ENCODE assay signal across 8 cellular contexts in the genomic region with DNA sequence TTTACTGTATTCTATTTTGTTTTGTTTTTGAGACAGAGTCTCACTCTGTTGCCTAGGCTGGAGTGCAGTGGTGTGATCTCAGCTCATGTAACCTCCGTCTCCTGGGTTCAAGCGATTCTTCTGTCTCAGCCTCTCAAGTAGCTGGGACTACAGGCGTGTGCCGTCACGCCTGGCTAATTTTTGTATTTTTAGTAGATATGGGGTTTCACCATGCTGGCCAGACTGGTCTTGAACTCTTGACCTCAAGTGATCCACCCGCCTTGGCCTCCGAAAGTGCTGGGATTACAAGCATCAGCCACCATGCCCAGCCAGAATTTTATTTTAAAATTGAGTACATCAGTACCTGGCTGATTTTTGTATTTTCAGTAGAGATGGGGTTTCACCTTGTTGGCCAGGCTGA. TPM values are rescaled to one million over a fixed set of nuclear protein-coding genes. Genes with fewer than 3 reads are reported as not detected.
A peak's percentile ranks its signal among the peaks of the same experiment; 100 is the strongest.
DNase-seq lines count a peak whose midpoint lies in the region; ATAC-seq, FAIRE-seq and TF ChIP-seq lines count a peak whose summit lies in the region.
"Not testable (repeated sequence)": the region's sequence is repeated elsewhere in the genome, so short reads cannot be mapped to it uniquely, and the experiment has no call there.

No MANE protein-coding gene starts in this region.

- H3K4me2 ChIP-seq in GM12878 (ENCODE audit: control insufficient read depth, insufficient read depth) = 0 out of 2 replicates have a peak overlapping the region, but pooled peaks have one; percentile 48

- H3K9me3 ChIP-seq in HEK293 (ENCODE audit: control insufficient read depth, insufficient read depth, low read depth, low read length); GM12878 (replicated peaks; ENCODE audit: control insufficient read depth, insufficient read depth, low read length): not testable (repeated sequence)

- H3K4me1 Mint-ChIP-seq in neural crest cell = peaks cover 13% of the 10 kb centered on the region

- POLR2A ChIA-PET in HEK293 (lab: Yijun Ruan, JAX); GM12878 (lab: Charles Lee): not testable (repeated sequence)

- not testable (repeated sequence) for H3K4me1 ChIP-seq in HEK293 (ENCODE audit: control insufficient read depth, insufficient read depth, low read length); GM12878 (ENCODE audit: control insufficient read depth, insufficient read depth, low read length)

- not testable (repeated sequence) for TF ChIP-seq CTCF in GM12865 (IDR thresholded peaks at IDR 0.05; ENCODE audit: insufficient read depth, low read depth, low read length, missing control alignments); HEK293 (tag by site-specific recombination; IDR thresholded peaks at IDR 0.05); GM12878 (IDR thresholded peaks at IDR 0.05 in 2 of 3, conservative IDR thresholded peaks at IDR 0.05 in 1 of 3; ENCODE audit: control insufficient read depth in 2 of 3, extremely low read depth in 1 of 3, insufficient read depth in 1 of 3, low read depth in 3 of 3, low read length in 3 of 3); neural crest cell (conservative IDR thresholded peaks at IDR 0.05)

- not testable (repeated sequence) for H4K20me1 ChIP-seq in GM12878 (ENCODE audit: control insufficient read depth, insufficient read depth)

- RAD21 ChIA-PET in GM12878 (lab: Charles Lee; ENCODE audit: unreplicated experiment) = not testable (repeated sequence)

- not testable (repeated sequence) for H3K27me3 Mint-ChIP-seq in neural crest cell (ENCODE audit: low read depth)

- SMC1A ChIA-PET in GM12878 (lab: Charles Lee; ENCODE audit: uncharacterized antibody, unreplicated experiment) = not testable (repeated sequence)

- not testable (repeated sequence) for TF ChIP-seq RAD21 in GM12878 (IDR thresholded peaks at IDR 0.05; ENCODE audit: insufficient read depth, low read depth, low read length)

- ATAC-seq in HG03378 (IDR thresholded peaks at IDR 0.05; ENCODE audit: unreplicated experiment) (peak; percentile 47), GM12878 (peak; percentile 71)
- not testable (repeated sequence) for ATAC-seq in left lobe of liver

- peak; percentile 39 for FAIRE-seq in GM18507 (lab: Jason Lieb, UNC)
- FAIRE-seq in GM12878 (lab: Jason Lieb, UNC) = not testable (repeated sequence)

- BruUV-seq in GM12878 (replicated peaks; lab: Mats Ljungman, UMichigan) = not testable (repeated sequence)

- WGBS in GM12878 (ENCODE audit: insufficient coverage, insufficient replicate concordance, low lambda C conversion rate, missing lambda C conversion rate) = 2% methylated on average over 7 of the region's 7 CpGs

- not testable (repeated sequence) for H3K27ac ChIP-seq in HEK293 (ENCODE audit: extremely low read depth, low read depth, low read length)
- H3K27ac ChIP-seq in GM12878 (ENCODE audit: control insufficient read depth, insufficient read depth) = 0 out of 2 replicates have a peak overlapping the region, but pooled peaks have one; percentile 0

- not testable (repeated sequence) for H3K4me3 ChIP-seq in GM12865 (ENCODE audit: low read depth, low read length); HEK293 (ENCODE audit: low read depth, low read length)
- peak overlapping the region; percentile 30; the same call in 1 of the 2 replicates for H3K4me3 ChIP-seq in GM12878

- H3K36me3 ChIP-seq in HEK293 (ENCODE audit: control insufficient read depth in 2 of 2, insufficient read depth in 1 of 2, low read length in 2 of 2); GM12878 (ENCODE audit: control insufficient read depth in 2 of 2, insufficient read depth in 2 of 2, low read length in 1 of 2): not testable (repeated sequence)

- intact Hi-C loops in GM12878 (cut with micrococcal nuclease; ENCODE audit: unreplicated experiment) = not testable (repeated sequence)

- H3K79me2 ChIP-seq in GM12878 (ENCODE audit: control insufficient read depth, insufficient read depth, low read length) = peaks cover 49% of the 10 kb centered on the region

- H3K27ac Mint-ChIP-seq in neural crest cell (ENCODE audit: unreplicated experiment) = peak overlapping the region; percentile 19

- CTCF ChIA-PET in HEK293 (lab: Yijun Ruan, JAX); GM12878 (lab: Yijun Ruan, JAX): not testable (repeated sequence)

- H3K27me3 ChIP-seq in GM12878 (replicated peaks in 1 of 2; ENCODE audit: control insufficient read depth in 2 of 2, insufficient read depth in 2 of 2, low read length in 1 of 2) = not testable (repeated sequence)

- H3K36me3 Mint-ChIP-seq in neural crest cell (ENCODE audit: low read depth) = not testable (repeated sequence)

- H3K9ac ChIP-seq in GM12878 (ENCODE audit: control insufficient read depth, insufficient read depth, low read length) = not testable (repeated sequence)

- H3K4me3 Mint-ChIP-seq in neural crest cell = not testable (repeated sequence)

- H3K9me3 Mint-ChIP-seq in neural crest cell = not testable (repeated sequence)

- not testable (repeated sequence) for H2AFZ ChIP-seq in GM12878 (ENCODE audit: control insufficient read depth, low read depth, low read length)

- in situ Hi-C loops in GM12878 (cut with MboI) = not testable (repeated sequence)

- not testable (repeated sequence) for TF ChIP-seq POLR2A in GM12878 (IDR thresholded peaks at IDR 0.05; ENCODE audit: low read depth, low read length)

- not testable (repeated sequence) for TF ChIP-seq EP300 in GM12878 (IDR thresholded peaks at IDR 0.05; ENCODE audit: borderline replicate concordance in 1 of 2, control insufficient read depth in 1 of 2, low read depth in 2 of 2, low read length in 2 of 2)

- peak; percentile 28 for DNase-seq in GM12865 (ENCODE audit: low read depth)
- DNase-seq in GM18507 (ENCODE audit: extremely low spot score, insufficient read length, low read depth); GM12878 (ENCODE audit: low read depth, low spot score); neural crest cell (ENCODE audit: low read depth, low spot score): not testable (repeated sequence)
- DNase-seq in activated CD8-positive, alpha-beta memory T cell treated with anti-CD3 and anti-CD28 coated beads for 24 hours = peak; percentile 13
- peak; percentile 11 for DNase-seq in left lobe of liver (ENCODE audit: low spot score)

TF ChIP-seq in HEK293, 187 proteins besides CTCF, POLR2A, EP300 and RAD21:
- TF ChIP-seq ZNF121 (tag by site-specific recombination; IDR thresholded peaks at IDR 0.05) = peak; percentile 30; the same call in 1 of the 2 replicates
TF ChIP-seq in HEK293: peak in this region for 1; not testable (repeated sequence) for 186.

TF ChIP-seq in GM12878, 131 proteins besides CTCF, POLR2A, EP300 and RAD21:
- TF ChIP-seq MEF2B (IDR thresholded peaks at IDR 0.05; ENCODE audit: partially characterized antibody, poor library complexity, severe bottlenecking) (peak; percentile 19), PAX5 (IDR thresholded peaks at IDR 0.05; ENCODE audit: borderline replicate concordance, low read depth, low read length) (peak; percentile 83; the same call in 1 of the 2 replicates), PAX8 (IDR thresholded peaks at IDR 0.05) (peak; percentile 85; the same call in 1 of the 2 replicates), BHLHE40 (IDR thresholded peaks at IDR 0.05; ENCODE audit: borderline replicate concordance in 1 of 2, low read depth in 2 of 2, low read length in 1 of 2) (peak in 1 of 2 experiments; percentile 65; a peak in 1 of 4 replicates), RUNX3 (IDR thresholded peaks at IDR 0.05; ENCODE audit: low read length) (0 out of 2 replicates have a peak, but pooled peaks have one; percentile 17), MEF2A (IDR thresholded peaks at IDR 0.05; ENCODE audit: insufficient read depth, low read depth, low read length) (0 out of 2 replicates have a peak, but pooled peaks have one; percentile 6), NR2F1 (conservative IDR thresholded peaks at IDR 0.05) (peak; percentile 84)
- TF ChIP-seq, protein P1, sequence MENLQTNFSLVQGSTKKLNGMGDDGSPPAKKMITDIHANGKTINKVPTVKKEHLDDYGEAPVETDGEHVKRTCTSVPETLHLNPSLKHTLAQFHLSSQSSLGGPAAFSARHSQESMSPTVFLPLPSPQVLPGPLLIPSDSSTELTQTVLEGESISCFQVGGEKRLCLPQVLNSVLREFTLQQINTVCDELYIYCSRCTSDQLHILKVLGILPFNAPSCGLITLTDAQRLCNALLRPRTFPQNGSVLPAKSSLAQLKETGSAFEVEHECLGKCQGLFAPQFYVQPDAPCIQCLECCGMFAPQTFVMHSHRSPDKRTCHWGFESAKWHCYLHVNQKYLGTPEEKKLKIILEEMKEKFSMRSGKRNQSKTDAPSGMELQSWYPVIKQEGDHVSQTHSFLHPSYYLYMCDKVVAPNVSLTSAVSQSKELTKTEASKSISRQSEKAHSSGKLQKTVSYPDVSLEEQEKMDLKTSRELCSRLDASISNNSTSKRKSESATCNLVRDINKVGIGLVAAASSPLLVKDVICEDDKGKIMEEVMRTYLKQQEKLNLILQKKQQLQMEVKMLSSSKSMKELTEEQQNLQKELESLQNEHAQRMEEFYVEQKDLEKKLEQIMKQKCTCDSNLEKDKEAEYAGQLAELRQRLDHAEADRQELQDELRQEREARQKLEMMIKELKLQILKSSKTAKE (IDR thresholded peaks at IDR 0.05; ENCODE audit: low read depth, poor library complexity, severe bottlenecking) = peak; percentile 86

RNA-seq across cellular contexts. Expression of a gene that starts 15.4 kb away (rescaled TPM):
- total RNA-seq in GM12878 (2013; cell fraction: nucleolus; rRNA removed) = 93.3 and 107 TPM in 2 replicates
- total RNA-seq in GM12878 (2014; rRNA removed) (31.6 and 33.6 TPM in 2 replicates), GM12878 (2014; rRNA removed; fragmentation: Illumina TruSeq; extraction: Trizol) (46.2 and 49.7 TPM in 2 replicates), GM12878 (2021) (39.2 and 43.8 TPM in 2 replicates), left lobe of liver (11.4 TPM), neural crest cell (52.8 and 60.6 TPM in 2 replicates)
- 11.0 TPM for polyA plus RNA-seq in GM12878 (2011; ENCODE audit: low read depth)
- polyA plus RNA-seq in GM12878 (2011; rRNA removed) (51.2 and 56.9 TPM in 2 replicates), GM12878 (2014; fragmentation: Illumina TruSeq; extraction: Trizol) (36.1 and 44.9 TPM in 2 replicates), GM12878 (2014; fragmentation: Nextera tagmentation; extraction: Ambion mirVana) (10 to 100 TPM; 12.1 to 14.7 TPM), GM12878 (2014; rRNA removed) (22.0 and 23.4 TPM in 2 replicates), GM12878 (2016; fragmentation: Nextera tagmentation; extraction: Ambion mirVana) (10 to 100 TPM; 12.6 to 17.9 TPM)
- 39.2 and 50.1 TPM in 2 replicates for polyA plus RNA-seq in GM12878 (2011; cell fraction: cytosol; rRNA removed)
- polyA plus RNA-seq in GM12878 (2011; cell fraction: nucleus; rRNA removed) = 29.8 and 35.4 TPM in 2 replicates
- polyA plus RNA-seq in GM12878 (2012) = 18.8 and 19.8 TPM in 2 replicates
- 116 and 117 TPM in 2 replicates for polyA minus RNA-seq in GM12878 (2011; rRNA and poly(A)+ RNA removed)
- polyA minus RNA-seq in GM12878 (2011; cell fraction: cytosol; rRNA and poly(A)+ RNA removed) = 23.4 and 41.0 TPM in 2 replicates
- polyA minus RNA-seq in GM12878 (2011; cell fraction: nucleus; rRNA and poly(A)+ RNA removed) = 27.4 and 56.3 TPM in 2 replicates
